1 cellular context compared by ENCODE assay signal in the genomic region with DNA sequence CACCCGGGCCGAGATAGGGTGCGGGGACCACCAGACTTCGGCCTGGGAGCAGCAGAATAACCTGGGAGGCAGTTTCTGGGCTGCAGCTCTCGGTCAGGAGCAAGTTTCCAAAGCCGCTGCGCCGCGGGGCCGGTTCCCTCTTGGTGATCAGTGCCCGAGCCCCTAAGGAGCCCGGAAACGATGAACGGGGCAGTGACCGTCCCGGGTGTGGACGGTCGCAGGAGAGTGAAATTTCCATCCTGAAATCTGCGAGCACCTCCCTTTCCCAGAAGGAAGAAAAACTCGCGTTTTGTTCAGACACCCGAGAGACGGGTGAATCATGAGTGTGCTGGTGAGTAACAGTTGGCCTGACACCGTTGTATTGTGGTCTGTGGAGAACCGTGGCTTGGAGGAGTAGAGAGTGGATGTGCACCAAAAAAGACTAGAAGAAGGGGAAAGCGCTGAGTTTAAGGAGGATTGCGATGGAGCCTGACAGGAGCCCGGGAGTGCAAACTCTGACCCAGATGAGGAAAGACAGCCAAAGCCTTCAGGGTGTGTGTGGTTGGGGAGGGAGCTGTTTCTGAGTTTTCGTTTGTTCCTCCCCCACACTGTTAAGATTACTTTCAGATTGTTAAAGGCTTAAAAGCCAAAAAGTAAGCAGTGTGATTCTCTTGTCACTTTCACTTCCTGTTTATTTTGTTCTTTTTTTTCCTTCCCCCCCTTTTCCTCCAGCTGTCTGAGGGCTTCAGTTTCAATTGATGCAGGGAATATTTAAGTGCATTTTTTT.
TF ChIP-seq lines count a peak whose summit lies in the region.

No MANE protein-coding gene starts in this region.

TF ChIP-seq in GM12878, 131 proteins besides CTCF, POLR2A, EP300 and RAD21 (continued from another document and continues in another):
- TF ChIP-seq, protein P1, sequence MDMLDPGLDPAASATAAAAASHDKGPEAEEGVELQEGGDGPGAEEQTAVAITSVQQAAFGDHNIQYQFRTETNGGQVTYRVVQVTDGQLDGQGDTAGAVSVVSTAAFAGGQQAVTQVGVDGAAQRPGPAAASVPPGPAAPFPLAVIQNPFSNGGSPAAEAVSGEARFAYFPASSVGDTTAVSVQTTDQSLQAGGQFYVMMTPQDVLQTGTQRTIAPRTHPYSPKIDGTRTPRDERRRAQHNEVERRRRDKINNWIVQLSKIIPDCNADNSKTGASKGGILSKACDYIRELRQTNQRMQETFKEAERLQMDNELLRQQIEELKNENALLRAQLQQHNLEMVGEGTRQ (IDR thresholded peaks at IDR 0.05; ENCODE audit: borderline replicate concordance, low read depth, low read length) = no peak
- TF ChIP-seq NFYA (IDR thresholded peaks at IDR 0.05; ENCODE audit: borderline replicate concordance, low read depth, low read length) (no peak), BACH1 (IDR thresholded peaks at IDR 0.05; ENCODE audit: borderline replicate concordance) (peak; percentile 56; the same call in 1 of the 2 replicates), RAD51 (IDR thresholded peaks at IDR 0.05) (peak; percentile 62; the same call in 1 of the 2 replicates), CHD1 (IDR thresholded peaks at IDR 0.05; ENCODE audit: low read depth, low read length) (no peak), POLR2AphosphoS2 (IDR thresholded peaks at IDR 0.05; ENCODE audit: low read depth, low read length) (no peak), RFX5 (IDR thresholded peaks at IDR 0.05; ENCODE audit: low read depth, low read length) (no peak), ZNF24 (IDR thresholded peaks at IDR 0.05) (peak; percentile 59; the same call in 1 of the 2 replicates), POU2F2 (IDR thresholded peaks at IDR 0.05; ENCODE audit: borderline replicate concordance, low read depth, low read length) (peak; percentile 68; the same call in 1 of the 3 replicates), JUNB (IDR thresholded peaks at IDR 0.05) (no peak; the same call in 1 of the 2 replicates), IRF3 (IDR thresholded peaks at IDR 0.05) (no peak), JUND (IDR thresholded peaks at IDR 0.05; ENCODE audit: low read depth, low read length) (no peak), SMARCA5 (IDR thresholded peaks at IDR 0.05) (no peak), ZBTB33 (IDR thresholded peaks at IDR 0.05) (no peak), ASH2L (IDR thresholded peaks at IDR 0.05; ENCODE audit: borderline replicate concordance, low read depth) (peak; percentile 72; the same call in 1 of the 2 replicates), TCF3 (IDR thresholded peaks at IDR 0.05; ENCODE audit: borderline replicate concordance, insufficient read depth, low read depth, low read length) (peak; percentile 50; the same call in 1 of the 2 replicates), MYB (IDR thresholded peaks at IDR 0.05; ENCODE audit: borderline replicate concordance, low read depth, low read length) (no peak), MEF2A (IDR thresholded peaks at IDR 0.05; ENCODE audit: insufficient read depth, low read depth, low read length) (peak; percentile 69), NR2C1 (IDR thresholded peaks at IDR 0.05) (no peak), EZH2 (IDR thresholded peaks at IDR 0.05; ENCODE audit: borderline replicate concordance, control insufficient read depth, low read depth, low read length) (no peak), SIX5 (IDR thresholded peaks at IDR 0.05; ENCODE audit: low read depth, low read length, severe bottlenecking) (no peak), SMC3 (IDR thresholded peaks at IDR 0.05; ENCODE audit: borderline replicate concordance, low read length) (peak; percentile 21; the same call in 1 of the 2 replicates), RELB (IDR thresholded peaks at IDR 0.05; ENCODE audit: low read depth) (peak; percentile 93), FOXM1 (IDR thresholded peaks at IDR 0.05; ENCODE audit: low read depth, low read length) (peak; percentile 80), SUPT20H (IDR thresholded peaks at IDR 0.05; ENCODE audit: borderline replicate concordance, control insufficient read depth, low read depth, low read length) (no peak), RUNX3 (IDR thresholded peaks at IDR 0.05; ENCODE audit: low read length) (peak; percentile 87), HDGF (IDR thresholded peaks at IDR 0.05) (no peak), PAX5 (IDR thresholded peaks at IDR 0.05; ENCODE audit: borderline replicate concordance, low read depth, low read length) (peak; percentile 66; the same call in 1 of the 2 replicates), ESRRA (IDR thresholded peaks at IDR 0.05; ENCODE audit: low read length) (no peak), MEF2B (IDR thresholded peaks at IDR 0.05; ENCODE audit: partially characterized antibody, poor library complexity, severe bottlenecking) (peak; percentile 62), RBBP5 (conservative IDR thresholded peaks at IDR 0.05) (no peak), CHD2 (IDR thresholded peaks at IDR 0.05; ENCODE audit: borderline replicate concordance, low read depth, low read length) (peak; percentile 79)
- TF ChIP-seq, protein P2, sequence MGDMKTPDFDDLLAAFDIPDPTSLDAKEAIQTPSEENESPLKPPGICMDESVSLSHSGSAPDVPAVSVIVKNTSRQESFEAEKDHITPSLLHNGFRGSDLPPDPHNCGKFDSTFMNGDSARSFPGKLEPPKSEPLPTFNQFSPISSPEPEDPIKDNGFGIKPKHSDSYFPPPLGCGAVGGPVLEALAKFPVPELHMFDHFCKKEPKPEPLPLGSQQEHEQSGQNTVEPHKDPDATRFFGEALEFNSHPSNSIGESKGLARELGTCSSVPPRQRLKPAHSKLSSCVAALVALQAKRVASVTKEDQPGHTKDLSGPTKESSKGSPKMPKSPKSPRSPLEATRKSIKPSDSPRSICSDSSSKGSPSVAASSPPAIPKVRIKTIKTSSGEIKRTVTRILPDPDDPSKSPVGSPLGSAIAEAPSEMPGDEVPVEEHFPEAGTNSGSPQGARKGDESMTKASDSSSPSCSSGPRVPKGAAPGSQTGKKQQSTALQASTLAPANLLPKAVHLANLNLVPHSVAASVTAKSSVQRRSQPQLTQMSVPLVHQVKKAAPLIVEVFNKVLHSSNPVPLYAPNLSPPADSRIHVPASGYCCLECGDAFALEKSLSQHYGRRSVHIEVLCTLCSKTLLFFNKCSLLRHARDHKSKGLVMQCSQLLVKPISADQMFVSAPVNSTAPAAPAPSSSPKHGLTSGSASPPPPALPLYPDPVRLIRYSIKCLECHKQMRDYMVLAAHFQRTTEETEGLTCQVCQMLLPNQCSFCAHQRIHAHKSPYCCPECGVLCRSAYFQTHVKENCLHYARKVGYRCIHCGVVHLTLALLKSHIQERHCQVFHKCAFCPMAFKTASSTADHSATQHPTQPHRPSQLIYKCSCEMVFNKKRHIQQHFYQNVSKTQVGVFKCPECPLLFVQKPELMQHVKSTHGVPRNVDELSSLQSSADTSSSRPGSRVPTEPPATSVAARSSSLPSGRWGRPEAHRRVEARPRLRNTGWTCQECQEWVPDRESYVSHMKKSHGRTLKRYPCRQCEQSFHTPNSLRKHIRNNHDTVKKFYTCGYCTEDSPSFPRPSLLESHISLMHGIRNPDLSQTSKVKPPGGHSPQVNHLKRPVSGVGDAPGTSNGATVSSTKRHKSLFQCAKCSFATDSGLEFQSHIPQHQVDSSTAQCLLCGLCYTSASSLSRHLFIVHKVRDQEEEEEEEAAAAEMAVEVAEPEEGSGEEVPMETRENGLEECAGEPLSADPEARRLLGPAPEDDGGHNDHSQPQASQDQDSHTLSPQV (IDR thresholded peaks at IDR 0.05) = no peak
- TF ChIP-seq, protein P3, sequence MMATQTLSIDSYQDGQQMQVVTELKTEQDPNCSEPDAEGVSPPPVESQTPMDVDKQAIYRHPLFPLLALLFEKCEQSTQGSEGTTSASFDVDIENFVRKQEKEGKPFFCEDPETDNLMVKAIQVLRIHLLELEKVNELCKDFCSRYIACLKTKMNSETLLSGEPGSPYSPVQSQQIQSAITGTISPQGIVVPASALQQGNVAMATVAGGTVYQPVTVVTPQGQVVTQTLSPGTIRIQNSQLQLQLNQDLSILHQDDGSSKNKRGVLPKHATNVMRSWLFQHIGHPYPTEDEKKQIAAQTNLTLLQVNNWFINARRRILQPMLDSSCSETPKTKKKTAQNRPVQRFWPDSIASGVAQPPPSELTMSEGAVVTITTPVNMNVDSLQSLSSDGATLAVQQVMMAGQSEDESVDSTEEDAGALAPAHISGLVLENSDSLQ (IDR thresholded peaks at IDR 0.05) = peak; percentile 45; the same call in 1 of the 2 replicates
- TF ChIP-seq, protein P4, sequence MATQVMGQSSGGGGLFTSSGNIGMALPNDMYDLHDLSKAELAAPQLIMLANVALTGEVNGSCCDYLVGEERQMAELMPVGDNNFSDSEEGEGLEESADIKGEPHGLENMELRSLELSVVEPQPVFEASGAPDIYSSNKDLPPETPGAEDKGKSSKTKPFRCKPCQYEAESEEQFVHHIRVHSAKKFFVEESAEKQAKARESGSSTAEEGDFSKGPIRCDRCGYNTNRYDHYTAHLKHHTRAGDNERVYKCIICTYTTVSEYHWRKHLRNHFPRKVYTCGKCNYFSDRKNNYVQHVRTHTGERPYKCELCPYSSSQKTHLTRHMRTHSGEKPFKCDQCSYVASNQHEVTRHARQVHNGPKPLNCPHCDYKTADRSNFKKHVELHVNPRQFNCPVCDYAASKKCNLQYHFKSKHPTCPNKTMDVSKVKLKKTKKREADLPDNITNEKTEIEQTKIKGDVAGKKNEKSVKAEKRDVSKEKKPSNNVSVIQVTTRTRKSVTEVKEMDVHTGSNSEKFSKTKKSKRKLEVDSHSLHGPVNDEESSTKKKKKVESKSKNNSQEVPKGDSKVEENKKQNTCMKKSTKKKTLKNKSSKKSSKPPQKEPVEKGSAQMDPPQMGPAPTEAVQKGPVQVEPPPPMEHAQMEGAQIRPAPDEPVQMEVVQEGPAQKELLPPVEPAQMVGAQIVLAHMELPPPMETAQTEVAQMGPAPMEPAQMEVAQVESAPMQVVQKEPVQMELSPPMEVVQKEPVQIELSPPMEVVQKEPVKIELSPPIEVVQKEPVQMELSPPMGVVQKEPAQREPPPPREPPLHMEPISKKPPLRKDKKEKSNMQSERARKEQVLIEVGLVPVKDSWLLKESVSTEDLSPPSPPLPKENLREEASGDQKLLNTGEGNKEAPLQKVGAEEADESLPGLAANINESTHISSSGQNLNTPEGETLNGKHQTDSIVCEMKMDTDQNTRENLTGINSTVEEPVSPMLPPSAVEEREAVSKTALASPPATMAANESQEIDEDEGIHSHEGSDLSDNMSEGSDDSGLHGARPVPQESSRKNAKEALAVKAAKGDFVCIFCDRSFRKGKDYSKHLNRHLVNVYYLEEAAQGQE (IDR thresholded peaks at IDR 0.05; ENCODE audit: low read depth, low read length) = no peak
- TF ChIP-seq, protein P5, sequence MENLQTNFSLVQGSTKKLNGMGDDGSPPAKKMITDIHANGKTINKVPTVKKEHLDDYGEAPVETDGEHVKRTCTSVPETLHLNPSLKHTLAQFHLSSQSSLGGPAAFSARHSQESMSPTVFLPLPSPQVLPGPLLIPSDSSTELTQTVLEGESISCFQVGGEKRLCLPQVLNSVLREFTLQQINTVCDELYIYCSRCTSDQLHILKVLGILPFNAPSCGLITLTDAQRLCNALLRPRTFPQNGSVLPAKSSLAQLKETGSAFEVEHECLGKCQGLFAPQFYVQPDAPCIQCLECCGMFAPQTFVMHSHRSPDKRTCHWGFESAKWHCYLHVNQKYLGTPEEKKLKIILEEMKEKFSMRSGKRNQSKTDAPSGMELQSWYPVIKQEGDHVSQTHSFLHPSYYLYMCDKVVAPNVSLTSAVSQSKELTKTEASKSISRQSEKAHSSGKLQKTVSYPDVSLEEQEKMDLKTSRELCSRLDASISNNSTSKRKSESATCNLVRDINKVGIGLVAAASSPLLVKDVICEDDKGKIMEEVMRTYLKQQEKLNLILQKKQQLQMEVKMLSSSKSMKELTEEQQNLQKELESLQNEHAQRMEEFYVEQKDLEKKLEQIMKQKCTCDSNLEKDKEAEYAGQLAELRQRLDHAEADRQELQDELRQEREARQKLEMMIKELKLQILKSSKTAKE (IDR thresholded peaks at IDR 0.05; ENCODE audit: low read depth, poor library complexity, severe bottlenecking) = peak; percentile 92
- TF ChIP-seq, protein P6, sequence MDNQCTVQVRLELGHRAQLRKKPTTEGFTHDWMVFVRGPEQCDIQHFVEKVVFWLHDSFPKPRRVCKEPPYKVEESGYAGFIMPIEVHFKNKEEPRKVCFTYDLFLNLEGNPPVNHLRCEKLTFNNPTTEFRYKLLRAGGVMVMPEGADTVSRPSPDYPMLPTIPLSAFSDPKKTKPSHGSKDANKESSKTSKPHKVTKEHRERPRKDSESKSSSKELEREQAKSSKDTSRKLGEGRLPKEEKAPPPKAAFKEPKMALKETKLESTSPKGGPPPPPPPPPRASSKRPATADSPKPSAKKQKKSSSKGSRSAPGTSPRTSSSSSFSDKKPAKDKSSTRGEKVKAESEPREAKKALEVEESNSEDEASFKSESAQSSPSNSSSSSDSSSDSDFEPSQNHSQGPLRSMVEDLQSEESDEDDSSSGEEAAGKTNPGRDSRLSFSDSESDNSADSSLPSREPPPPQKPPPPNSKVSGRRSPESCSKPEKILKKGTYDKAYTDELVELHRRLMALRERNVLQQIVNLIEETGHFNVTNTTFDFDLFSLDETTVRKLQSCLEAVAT (IDR thresholded peaks at IDR 0.05) = peak; percentile 76
